Comparison of ENCODE assay signal across 9 cellular contexts in genomic region chr18:9104244-9104901, GRCh38. TPM values are rescaled to one million over a fixed set of nuclear protein-coding genes. Genes with fewer than 3 reads are reported as not detected.
DNase-seq lines count a peak whose midpoint lies in the region; ATAC-seq and TF ChIP-seq lines count a peak whose summit lies in the region.
"Had no signal": no experiment of that assay in that cellular context is flagged by ENCODE, and none has a peak within 500 bp of the region (broad histone marks: within the 10 kb centered on the region; RNA-seq: fewer than 3 reads in every experiment).

No MANE protein-coding gene starts in this region.

- WGBS in thymus = 35% methylated on average over 5 of the region's 5 CpGs

- ATAC-seq in activated CD8-positive, alpha-beta memory T cell treated with anti-CD3 and anti-CD28 coated beads, Interleukin-2, amount 10 ng/mL, durations not matched to agents 7 days and 5 days = no peak
- no peak for ATAC-seq in activated naive CD8-positive, alpha-beta T cell treated with anti-CD3 and anti-CD28 coated beads, Interleukin-2, amount 10 ng/mL, durations not matched to agents 7 days and 5 days (ENCODE audit: low read depth)
- ATAC-seq in left lung (no peak), HG03378 (IDR thresholded peaks at IDR 0.05; ENCODE audit: unreplicated experiment) (no peak)

- peak overlapping the region; percentile 97 for H3K27ac Mint-ChIP-seq in activated CD8-positive, alpha-beta memory T cell treated with anti-CD3 and anti-CD28 coated beads, Interleukin-2, amount 10 ng/mL, durations not matched to agents 7 days and 5 days
- peak overlapping the region; percentile 98 for H3K27ac Mint-ChIP-seq in activated naive CD8-positive, alpha-beta T cell treated with anti-CD3 and anti-CD28 coated beads, Interleukin-2, amount 10 ng/mL, durations not matched to agents 7 days and 5 days

- H3K4me1 ChIP-seq in left lung (peaks cover 37 to 68% of the 10 kb centered on the region in 2 donors), thymus (ENCODE audit: control insufficient read depth, insufficient read depth, low read length) (peaks cover 23% of the 10 kb centered on the region)

- CTCF ChIA-PET in activated CD8-positive, alpha-beta memory T cell treated with anti-CD3 and anti-CD28 coated beads, Interleukin-2, amount 10 ng/mL, durations not matched to agents 7 days and 5 days (lab: Charles Lee) = interaction anchor here (0.6 to 3.5 kb wide), 10 partner anchors 8 to 45 kb away, joined by 3 to 15 read pairs (median 7); partner anchors contain the start of gene ANKRD12

- H3K4me3 Mint-ChIP-seq in activated CD8-positive, alpha-beta memory T cell treated with anti-CD3 and anti-CD28 coated beads, Interleukin-2, amount 10 ng/mL, durations not matched to agents 7 days and 5 days = peak overlapping the region; percentile 88
- peak overlapping the region; percentile 99 for H3K4me3 Mint-ChIP-seq in activated naive CD8-positive, alpha-beta T cell treated with anti-CD3 and anti-CD28 coated beads, Interleukin-2, amount 10 ng/mL, durations not matched to agents 7 days and 5 days

- no peak for TF ChIP-seq CTCF in left lung (IDR thresholded peaks at IDR 0.05)

- H3K27me3 Mint-ChIP-seq in activated CD8-positive, alpha-beta memory T cell treated with anti-CD3 and anti-CD28 coated beads, Interleukin-2, amount 10 ng/mL, durations not matched to agents 7 days and 5 days = no peaks in the 10 kb centered on the region
- H3K27me3 Mint-ChIP-seq in activated naive CD8-positive, alpha-beta T cell treated with anti-CD3 and anti-CD28 coated beads, Interleukin-2, amount 10 ng/mL, durations not matched to agents 7 days and 5 days = no peaks in the 10 kb centered on the region

- intact Hi-C loops in left lung (cut with DNase I) = no loop called here

- peaks cover 59% of the 10 kb centered on the region for H3K4me1 Mint-ChIP-seq in activated CD8-positive, alpha-beta memory T cell treated with anti-CD3 and anti-CD28 coated beads, Interleukin-2, amount 10 ng/mL, durations not matched to agents 7 days and 5 days
- peaks cover 59% of the 10 kb centered on the region for H3K4me1 Mint-ChIP-seq in activated naive CD8-positive, alpha-beta T cell treated with anti-CD3 and anti-CD28 coated beads, Interleukin-2, amount 10 ng/mL, durations not matched to agents 7 days and 5 days

- H3K36me3 ChIP-seq in left lung (no peaks in the 10 kb centered on the region), thymus (ENCODE audit: control insufficient read depth, insufficient read depth) (no peaks in the 10 kb centered on the region)

- H3K9me3 ChIP-seq in left lung (no peaks in the 10 kb centered on the region), thymus (ENCODE audit: control insufficient read depth) (no peaks in the 10 kb centered on the region)

- POLR2A ChIA-PET in activated naive CD8-positive, alpha-beta T cell treated with anti-CD3 and anti-CD28 coated beads, Interleukin-2, amount 10 ng/mL, durations not matched to agents 7 days and 5 days (lab: Charles Lee) = interaction anchor here (1.0 to 10.7 kb wide), 6 partner anchors 9 to 44 kb away, joined by 3 to 211 read pairs (median 24); partner anchors contain the start of gene ANKRD12

- H3K4me3 ChIP-seq in left lung (peak overlapping the region; percentile 65 to 84), thymus (ENCODE audit: low read length) (peak overlapping the region; percentile 87)

- H3K27me3 ChIP-seq in left lung (no peaks in the 10 kb centered on the region), thymus (ENCODE audit: control insufficient read depth, insufficient read depth) (no peaks in the 10 kb centered on the region)

- peak overlapping the region; percentile 99 for H3K27ac ChIP-seq in left lung
- H3K27ac ChIP-seq in thymus (ENCODE audit: low read depth) = peak overlapping the region; percentile 64

- no peaks in the 10 kb centered on the region for H3K9me3 Mint-ChIP-seq in activated CD8-positive, alpha-beta memory T cell treated with anti-CD3 and anti-CD28 coated beads, Interleukin-2, amount 10 ng/mL, durations not matched to agents 7 days and 5 days (ENCODE audit: low read depth)
- no peaks in the 10 kb centered on the region for H3K9me3 Mint-ChIP-seq in activated naive CD8-positive, alpha-beta T cell treated with anti-CD3 and anti-CD28 coated beads, Interleukin-2, amount 10 ng/mL, durations not matched to agents 7 days and 5 days

- DNase-seq in activated CD8-positive, alpha-beta memory T cell treated with anti-CD3 and anti-CD28 coated beads, Interleukin-2, amount 10 ng/mL, durations not matched to agents 7 days and 5 days = no peak
- DNase-seq in activated CD8-positive, alpha-beta memory T cell treated with anti-CD3 and anti-CD28 coated beads, Interleukin-2, amount 50 U/mL, for 4 hours = no peak
- no peak for DNase-seq in activated naive CD8-positive, alpha-beta T cell treated with anti-CD3 and anti-CD28 coated beads, Interleukin-2, amount 10 ng/mL, durations not matched to agents 7 days and 5 days
- DNase-seq in left lung (no peak), globus pallidus (ENCODE audit: low spot score) (no peak)
- DNase-seq in stimulated activated CD8-positive, alpha-beta memory T cell treated with anti-CD3 and anti-CD28 coated beads, Interleukin-4, amount 100 ng/mL, for 48 hours = no peak
- DNase-seq: DMS 273 treated with DMSO at 0.1 percent for 48 hours had no signal

- H3K36me3 Mint-ChIP-seq in activated CD8-positive, alpha-beta memory T cell treated with anti-CD3 and anti-CD28 coated beads, Interleukin-2, amount 10 ng/mL, durations not matched to agents 7 days and 5 days = peaks cover 54% of the 10 kb centered on the region
- H3K36me3 Mint-ChIP-seq in activated naive CD8-positive, alpha-beta T cell treated with anti-CD3 and anti-CD28 coated beads, Interleukin-2, amount 10 ng/mL, durations not matched to agents 7 days and 5 days = peaks cover 35% of the 10 kb centered on the region

RNA-seq across cellular contexts. Expression of gene NDUFV2, which starts 1.9 kb away (rescaled TPM):
- total RNA-seq in activated CD8-positive, alpha-beta memory T cell treated with anti-CD3 and anti-CD28 coated beads, Interleukin-2, amount 10 ng/mL, durations not matched to agents 7 days and 5 days = 100 to 1,000 TPM; 222 to 302 TPM
- total RNA-seq in activated naive CD8-positive, alpha-beta T cell treated with anti-CD3 and anti-CD28 coated beads, Interleukin-2, amount 10 ng/mL, durations not matched to agents 7 days and 5 days = 100 to 1,000 TPM; 166 to 168 TPM
- 100 to 1,000 TPM; 108 to 138 TPM for total RNA-seq in left lung
- 212 TPM for polyA plus RNA-seq in thymus

RNA-seq across cellular contexts. Expression of gene ANKRD12, which starts 32.2 kb away (rescaled TPM):
- total RNA-seq in activated CD8-positive, alpha-beta memory T cell treated with anti-CD3 and anti-CD28 coated beads, Interleukin-2, amount 10 ng/mL, durations not matched to agents 7 days and 5 days = 10 to 100 TPM; 67.5 to 76.9 TPM
- 100 to 1,000 TPM; 107 to 117 TPM for total RNA-seq in activated naive CD8-positive, alpha-beta T cell treated with anti-CD3 and anti-CD28 coated beads, Interleukin-2, amount 10 ng/mL, durations not matched to agents 7 days and 5 days
- total RNA-seq in left lung = 10 to 100 TPM; 47.6 to 64.3 TPM
- 13.0 TPM for polyA plus RNA-seq in thymus
